In genomic region chr12:90244232-90244631, GRCh38 we compare ENCODE assay signal across 22 cellular contexts.
DNase-seq lines count a peak whose midpoint lies in the region; ATAC-seq, FAIRE-seq and TF ChIP-seq lines count a peak whose summit lies in the region.
"Had no signal": no experiment of that assay in that cellular context is flagged by ENCODE, and none has a peak within 500 bp of the region (broad histone marks: within the 10 kb centered on the region; RNA-seq: fewer than 3 reads in every experiment).

No MANE protein-coding gene starts in this region.

- H3K27me3 ChIP-seq in A673 (replicated peaks; ENCODE audit: insufficient read depth, low read depth, low read length, poor library complexity) (no peaks in the 10 kb centered on the region), PC-3 (ENCODE audit: low read length) (no peaks in the 10 kb centered on the region), keratinocyte (ENCODE audit: control insufficient read depth, extremely low read depth, insufficient read depth, low read length) (no peaks in the 10 kb centered on the region), upper lobe of left lung (no peaks in the 10 kb centered on the region)
- H3K27me3 ChIP-seq: BLaER1 had no signal

- TF ChIP-seq CTCF in A673 (conservative IDR thresholded peaks at IDR 0.05; ENCODE audit: low read depth, low read length), result no peak
- TF ChIP-seq CTCF in PC-3 (conservative IDR thresholded peaks at IDR 0.05; ENCODE audit: low read depth, low read length), result no peak
- TF ChIP-seq CTCF in choroid plexus epithelial cell (conservative IDR thresholded peaks at IDR 0.05; ENCODE audit: low read depth, low read length), result no peak
- TF ChIP-seq CTCF in keratinocyte (optimal IDR thresholded peaks at IDR 0.05 in 1 of 3, IDR thresholded peaks at IDR 0.05 in 1 of 3, conservative IDR thresholded peaks at IDR 0.05 in 1 of 3; ENCODE audit: extremely low read depth in 1 of 3, insufficient read depth in 2 of 3, low read length in 3 of 3), result no peak
- TF ChIP-seq CTCF in upper lobe of left lung (IDR thresholded peaks at IDR 0.05), result no peak

- POLR2A ChIA-PET in A673 (lab: Charles Lee; ENCODE audit: low non-redundant PET) (no interaction called here), PC-3 (lab: Charles Lee; ENCODE audit: unreplicated experiment) (no interaction called here)

- intact Hi-C loops in A673 (cut with micrococcal nuclease; ENCODE audit: unreplicated experiment) (no loop called here), PC-3 (cut with micrococcal nuclease) (loop anchor here (10.0 kb wide), 1 partner anchor 119 kb away; no protein-coding TSS in a partner anchor)

- H3K79me2 ChIP-seq in PC-3 (ENCODE audit: low read length) (no peaks in the 10 kb centered on the region), keratinocyte (ENCODE audit: control insufficient read depth, insufficient read depth, low read length) (no peaks in the 10 kb centered on the region)

- no peak for TF ChIP-seq POLR2A in upper lobe of left lung (IDR thresholded peaks at IDR 0.05)

- dilution Hi-C loops in keratinocyte (cut with MboI; ENCODE audit: extremely low pct_ligation_motif_present, low sequenced_read_pairs), result no loop called here

- ATAC-seq in PC-3 (peak; percentile 98), upper lobe of left lung (ENCODE audit: low FRiP score in 2 of 2) (no peak), GM19452 (IDR thresholded peaks at IDR 0.05; ENCODE audit: unreplicated experiment) (no peak), HG02678 (IDR thresholded peaks at IDR 0.05; ENCODE audit: unreplicated experiment) (no peak)
- ATAC-seq: A549; CD8-positive, alpha-beta T cell; HCT116 had no signal

- H2AFZ ChIP-seq in PC-3 (ENCODE audit: low read length), result 0 out of 2 replicates have a peak overlapping the region, but pooled peaks have one; percentile 12
- peak overlapping the region; percentile 23 for H2AFZ ChIP-seq in keratinocyte (ENCODE audit: control insufficient read depth, low read length)

- no peaks in the 10 kb centered on the region for H3F3A ChIP-seq in PC-3 (ENCODE audit: low read length, unreplicated experiment)

- WGBS in upper lobe of left lung, 2 donors, result 90 to 93% methylated on average over 3 of the region's 3 CpGs

- H3K4me1 ChIP-seq in A673 (ENCODE audit: insufficient read depth, low read length, poor library complexity, severe bottlenecking) (peaks cover 18% of the 10 kb centered on the region), PC-3 (ENCODE audit: insufficient read depth, low read length) (peaks cover 18% of the 10 kb centered on the region), keratinocyte (ENCODE audit: control insufficient read depth, extremely low read depth, insufficient read depth, low read length) (no peaks in the 10 kb centered on the region), upper lobe of left lung (peaks cover 0 to 4% (median 0%) of the 10 kb centered on the region in 4 donors)
- H3K4me1 ChIP-seq: A549, BLaER1 had no signal

- FAIRE-seq in keratinocyte (lab: Jason Lieb, UNC), result no peak
- FAIRE-seq: A549, GM12892, GM18507 had no signal

- no peak for TF ChIP-seq EP300 in upper lobe of left lung (IDR thresholded peaks at IDR 0.05)

- H3K27ac ChIP-seq in A673 (ENCODE audit: low read depth, low read length, poor library complexity, severe bottlenecking) (no peak overlapping the region), PC-3 (ENCODE audit: low read length) (peak overlapping the region; percentile 65), keratinocyte (ENCODE audit: control insufficient read depth, insufficient read depth, low read length) (no peak overlapping the region), upper lobe of left lung (no peak overlapping the region)
- H3K27ac ChIP-seq: 22Rv1, A549, BLaER1 had no signal

- DNase-seq in A673 (ENCODE audit: low spot score) (peak; percentile 22), PC-3 (peak; percentile 67), choroid plexus epithelial cell (ENCODE audit: low read depth) (peak; percentile 27), keratinocyte (ENCODE audit: low read depth, low spot score) (no peak), upper lobe of left lung (no peak), SW480 (ENCODE audit: low spot score) (no peak)
- DNase-seq: CD8-positive, alpha-beta T cell; COR-L47; DMS 273 treated with DMSO at 0.1 percent for 48 hours; DMS79; GDM1; GOT3; H7; HFFc6 had no signal

- CTCF ChIA-PET in A673 (lab: Charles Lee) (no interaction called here), PC-3 (lab: Charles Lee) (no interaction called here)

- H3K36me3 ChIP-seq in A673 (ENCODE audit: insufficient read depth, low read length, poor library complexity, severe bottlenecking) (no peaks in the 10 kb centered on the region), PC-3 (ENCODE audit: low read depth, low read length) (no peaks in the 10 kb centered on the region), keratinocyte (ENCODE audit: control insufficient read depth in 2 of 2, extremely low read depth in 1 of 2, insufficient read depth in 2 of 2, low read length in 2 of 2) (no peaks in the 10 kb centered on the region), upper lobe of left lung (no peaks in the 10 kb centered on the region)
- H3K36me3 ChIP-seq: BLaER1 had no signal

- H3K4me3 ChIP-seq in A673 (ENCODE audit: low read depth, low read length, poor library complexity, severe bottlenecking) (no peak overlapping the region), PC-3 (ENCODE audit: low read length) (no peak overlapping the region), choroid plexus epithelial cell (ENCODE audit: low read depth, low read length) (no peak overlapping the region), keratinocyte (ENCODE audit: control insufficient read depth in 2 of 3, extremely low read depth in 1 of 3, insufficient read depth in 2 of 3, low read depth in 1 of 3, low read length in 3 of 3) (no peak overlapping the region), upper lobe of left lung (no peak overlapping the region)
- H3K4me3 ChIP-seq: A549, BLaER1 had no signal

- BruUV-seq in A673 (replicated peaks; lab: Mats Ljungman, UMichigan) (no TSS peak), PC-3 (replicated peaks; lab: Mats Ljungman, UMichigan) (no TSS peak)

- H3K9me1 ChIP-seq in keratinocyte (ENCODE audit: control insufficient read depth, extremely low read depth, insufficient read depth, low read length), result no peaks in the 10 kb centered on the region

- 0 out of 2 replicates have a peak overlapping the region, but pooled peaks have one; percentile 7 for H3K9ac ChIP-seq in PC-3 (ENCODE audit: low read length)
- no peak overlapping the region for H3K9ac ChIP-seq in keratinocyte (ENCODE audit: control insufficient read depth, extremely low read depth, insufficient read depth, low read length)
- H3K9ac ChIP-seq: BLaER1 had no signal

- H3K9me3 ChIP-seq in A673 (ENCODE audit: low read depth, low read length, poor library complexity, severe bottlenecking) (no peaks in the 10 kb centered on the region), PC-3 (ENCODE audit: low read length) (no peaks in the 10 kb centered on the region), keratinocyte (ENCODE audit: control insufficient read depth, low read depth, low read length) (no peaks in the 10 kb centered on the region), upper lobe of left lung (no peaks in the 10 kb centered on the region)
- H3K9me3 ChIP-seq: A549, BLaER1 had no signal

- peak overlapping the region; percentile 56 for H3K4me2 ChIP-seq in PC-3 (ENCODE audit: low read length)
- no peak overlapping the region for H3K4me2 ChIP-seq in keratinocyte (ENCODE audit: control insufficient read depth, extremely low read depth, insufficient read depth, low read depth, low read length)
- H3K4me2 ChIP-seq: A549, BLaER1 had no signal

- H4K20me1 ChIP-seq in PC-3 (ENCODE audit: low read length) (no peaks in the 10 kb centered on the region), keratinocyte (ENCODE audit: control insufficient read depth, extremely low read depth, insufficient read depth, low read length) (no peaks in the 10 kb centered on the region)
- H4K20me1 ChIP-seq: BLaER1 had no signal

- no peaks in the 10 kb centered on the region for H3K9me2 ChIP-seq in PC-3 (replicated peaks; ENCODE audit: low read length)

Comparison
In these comparisons a context has a peak if more than half of its experiments do, and no peak if none do; other contexts are left out.
1. DNase-seq: peak in A673 (single experiment), PC-3 (single experiment) and choroid plexus epithelial cell (single experiment); none in keratinocyte (single experiment), upper lobe of left lung (0 of 2) and SW480 (single experiment).